ENCODE assay signal across 10 cellular contexts in genomic region chr11:62572431-62572830, GRCh38. TPM values are rescaled to one million over a fixed set of nuclear protein-coding genes. Genes with fewer than 3 reads are reported as not detected.
DNase-seq lines count a peak whose midpoint lies in the region; ATAC-seq and TF ChIP-seq lines count a peak whose summit lies in the region.
"Had no signal": no experiment of that assay in that cellular context is flagged by ENCODE, and none has a peak within 500 bp of the region (broad histone marks: within the 10 kb centered on the region; RNA-seq: fewer than 3 reads in every experiment).

No MANE protein-coding gene starts in this region.

- WGBS in GM23248 (ENCODE audit: low coverage in 1 of 2, low lambda C conversion rate in 2 of 2, missing lambda C conversion rate in 2 of 2), 2 experiments = 79 to 83% methylated on average over 12 of the region's 12 CpGs

- H3K27me3 Mint-ChIP-seq in T-helper 17 cell = no peaks in the 10 kb centered on the region

- no peaks in the 10 kb centered on the region for H4K20me1 ChIP-seq in GM23248 (ENCODE audit: insufficient read depth)

- H3K27ac ChIP-seq in GM23248 = peak overlapping the region; percentile 66; the same call in 1 of the 2 replicates

- DNase-seq in GM23248 (no peak), T-helper 17 cell (no peak), fibroblast of the aortic adventitia (ENCODE audit: low read depth) (no peak), retinal pigment epithelial cell (ENCODE audit: low read depth) (no peak), NCI-H187 (lab: John Stamatoyannopoulos, UW) (no peak), HPDE6-E6E7 (ENCODE audit: extremely low spot score) (no peak), NCI-H2081 (lab: John Stamatoyannopoulos, UW) (no peak), NCI-H526 (lab: John Stamatoyannopoulos, UW) (no peak)
- DNase-seq: NCI-H526 treated with DMSO at 0.1 percent for 48 hours had no signal

- H3K4me3 ChIP-seq in GM23248 (peak overlapping the region; percentile 94), fibroblast of the aortic adventitia (ENCODE audit: low read depth, low read length) (peak overlapping the region; percentile 97), retinal pigment epithelial cell (ENCODE audit: low read length) (peak overlapping the region; percentile 85)

- peak overlapping the region; percentile 100 for H3K27ac Mint-ChIP-seq in T-helper 17 cell

- H3K9me3 ChIP-seq in GM23248 (ENCODE audit: low read depth) (no peaks in the 10 kb centered on the region), T-helper 17 cell (ENCODE audit: control insufficient read depth, low read length, poor library complexity, severe bottlenecking) (no peaks in the 10 kb centered on the region)

- H3K4me1 ChIP-seq in GM23248 (ENCODE audit: insufficient read depth) = peaks cover 22% of the 10 kb centered on the region

- H3K9me2 ChIP-seq in GM23248 (ENCODE audit: insufficient read depth) = no peaks in the 10 kb centered on the region

- peak overlapping the region; percentile 95 for H3K4me2 ChIP-seq in GM23248 (ENCODE audit: unreplicated experiment)

- H3K9ac ChIP-seq in GM23248 = peak overlapping the region; percentile 91

- peaks cover 49% of the 10 kb centered on the region for H3K4me1 Mint-ChIP-seq in T-helper 17 cell

- no peak for ATAC-seq in T-helper 17 cell
- ATAC-seq: esophagus mucosa had no signal

- TF ChIP-seq CTCF in fibroblast of the aortic adventitia (IDR thresholded peaks at IDR 0.05; ENCODE audit: insufficient read depth, low read length) (no peak), retinal pigment epithelial cell (conservative IDR thresholded peaks at IDR 0.05; ENCODE audit: low read depth, low read length) (no peak)

- in situ Hi-C loops in GM23248 (cut with MboI) = no loop called here

- H2AFZ ChIP-seq in GM23248 = no peak overlapping the region

- peaks cover 95% of the 10 kb centered on the region for H3K79me2 ChIP-seq in GM23248 (ENCODE audit: insufficient read depth)

- H3K36me3 ChIP-seq in GM23248 (ENCODE audit: low read depth) = peaks cover 40% of the 10 kb centered on the region

- peak overlapping the region; percentile 99 for H3K4me3 Mint-ChIP-seq in T-helper 17 cell

- no peaks in the 10 kb centered on the region for H3K27me3 ChIP-seq in GM23248 (replicated peaks; ENCODE audit: insufficient read depth)

- H3K36me3 Mint-ChIP-seq in T-helper 17 cell (ENCODE audit: low read depth) = peaks cover 19% of the 10 kb centered on the region

- peaks cover 26% of the 10 kb centered on the region for H3F3A ChIP-seq in GM23248 (ENCODE audit: insufficient read depth)

RNA-seq across cellular contexts. Expression of gene EEF1G, which starts 1.3 kb away (rescaled TPM):
- total RNA-seq in GM23248 (2014; rRNA removed; shearing (Covaris generic)) = 1,322 and 1,677 TPM in 2 replicates
- 533 and 544 TPM in 2 replicates for polyA plus RNA-seq in GM23248 (2016; fragmentation: Nextera tagmentation; extraction: Ambion mirVana)
- 1,000 to 10,000 TPM; 1,954 to 1,984 TPM for total RNA-seq in T-helper 17 cell
- 1,443 and 1,493 TPM in 2 replicates for total RNA-seq in fibroblast of the aortic adventitia (ENCODE audit: low replicate concordance)

RNA-seq across cellular contexts. Expression of gene TUT1, which starts 18.9 kb away (rescaled TPM):
- 6.1 and 7.7 TPM in 2 replicates for total RNA-seq in GM23248 (2014; rRNA removed; shearing (Covaris generic))
- polyA plus RNA-seq in GM23248 (2016; fragmentation: Nextera tagmentation; extraction: Ambion mirVana) = 11.1 and 12.1 TPM in 2 replicates
- total RNA-seq in T-helper 17 cell (10 to 100 TPM; 20.9 to 23.2 TPM), fibroblast of the aortic adventitia (ENCODE audit: low replicate concordance) (4.5 and 9.4 TPM in 2 replicates)

RNA-seq across cellular contexts. Expression of gene AHNAK, which starts 25.8 kb away (rescaled TPM):
- 548 and 557 TPM in 2 replicates for total RNA-seq in GM23248 (2014; rRNA removed; shearing (Covaris generic))
- 163 and 167 TPM in 2 replicates for polyA plus RNA-seq in GM23248 (2016; fragmentation: Nextera tagmentation; extraction: Ambion mirVana)
- 100 to 1,000 TPM; 692 to 863 TPM for total RNA-seq in T-helper 17 cell
- 737 and 1,851 TPM in 2 replicates for total RNA-seq in fibroblast of the aortic adventitia (ENCODE audit: low replicate concordance)

RNA-seq across cellular contexts. Expression of gene MTA2, which starts 29.2 kb away (rescaled TPM):
- total RNA-seq in GM23248 (2014; rRNA removed; shearing (Covaris generic)) = 98.8 and 114 TPM in 2 replicates
- polyA plus RNA-seq in GM23248 (2016; fragmentation: Nextera tagmentation; extraction: Ambion mirVana) = 26.3 and 28.9 TPM in 2 replicates
- total RNA-seq in T-helper 17 cell (100 to 1,000 TPM; 140 to 175 TPM), fibroblast of the aortic adventitia (ENCODE audit: low replicate concordance) (46.2 and 110 TPM in 2 replicates)

RNA-seq across cellular contexts. Expression of gene EML3, which starts 40.1 kb away (rescaled TPM):
- total RNA-seq in GM23248 (2014; rRNA removed; shearing (Covaris generic)) = 43.4 and 47.2 TPM in 2 replicates
- 32.8 and 34.8 TPM in 2 replicates for polyA plus RNA-seq in GM23248 (2016; fragmentation: Nextera tagmentation; extraction: Ambion mirVana)
- total RNA-seq in T-helper 17 cell = 100 to 1,000 TPM; 169 to 174 TPM
- 22.3 and 61.7 TPM in 2 replicates for total RNA-seq in fibroblast of the aortic adventitia (ENCODE audit: low replicate concordance)
